11 cellular contexts compared by ENCODE assay signal in the genomic region with DNA sequence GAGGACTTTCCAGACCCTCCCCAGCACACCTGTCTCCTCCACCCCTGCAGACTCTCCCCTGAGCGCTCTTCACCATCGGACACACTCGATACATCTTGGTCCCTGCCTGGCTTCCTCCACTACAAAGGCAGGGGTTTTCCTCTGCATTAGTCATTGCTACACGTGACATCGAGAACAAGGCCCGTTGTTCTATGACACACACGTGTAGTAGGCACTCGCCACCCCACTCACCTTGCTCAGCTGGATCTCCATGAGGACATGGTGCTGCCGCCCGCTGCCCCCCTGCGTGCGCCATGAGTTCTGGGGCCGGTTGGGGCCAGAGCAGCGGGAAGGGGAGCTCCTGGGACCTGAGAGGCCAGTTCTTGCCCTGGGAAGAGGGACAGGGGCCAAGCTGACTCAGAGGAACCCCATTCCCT. TPM values are rescaled to one million over a fixed set of nuclear protein-coding genes. Genes with fewer than 3 reads are reported as not detected.
DNase-seq lines count a peak whose midpoint lies in the region; ATAC-seq and TF ChIP-seq lines count a peak whose summit lies in the region.
"Had no signal": no experiment of that assay in that cellular context is flagged by ENCODE, and none has a peak within 500 bp of the region (broad histone marks: within the 10 kb centered on the region; RNA-seq: fewer than 3 reads in every experiment).

No MANE protein-coding gene starts in this region.

- no peak overlapping the region for H3K9ac ChIP-seq in PC-3 (ENCODE audit: low read length)

- CTCF ChIA-PET in PC-3 (lab: Charles Lee) (interaction anchor here (0.7 kb wide), 1 partner anchor 12 kb away, joined by 14 read pairs; no protein-coding TSS in a partner anchor), A673 (lab: Charles Lee) (no interaction called here)

- H3K4me3 Mint-ChIP-seq in stimulated activated memory B cell treated with anti-CD40 and anti-IgM and Interleukin-4, amounts not matched to agents 10 μg/mL and 1 μg/mL and 100 μg/mL, for 72 hours, result no peak overlapping the region

- no peak overlapping the region for H3K4me3 ChIP-seq in PC-3 (ENCODE audit: low read length)
- H3K4me3 ChIP-seq in A673 (ENCODE audit: low read depth, low read length, poor library complexity, severe bottlenecking), result no peak overlapping the region

- no peaks in the 10 kb centered on the region for H3K9me3 Mint-ChIP-seq in stimulated activated memory B cell treated with anti-CD40 and anti-IgM and Interleukin-4, amounts not matched to agents 10 μg/mL and 1 μg/mL and 100 μg/mL, for 72 hours

- ATAC-seq in PC-3, result peak; percentile 71
- peak; percentile 85 for ATAC-seq in stimulated activated memory B cell treated with anti-CD40 and anti-IgM and Interleukin-4, amounts not matched to agents 10 μg/mL and 1 μg/mL and 100 μg/mL, for 72 hours

- H3K4me1 Mint-ChIP-seq in stimulated activated memory B cell treated with anti-CD40 and anti-IgM and Interleukin-4, amounts not matched to agents 10 μg/mL and 1 μg/mL and 100 μg/mL, for 72 hours, result peaks cover 24% of the 10 kb centered on the region

- H3K79me2 ChIP-seq in PC-3 (ENCODE audit: low read length), result no peaks in the 10 kb centered on the region

- no peaks in the 10 kb centered on the region for H3K9me2 ChIP-seq in PC-3 (replicated peaks; ENCODE audit: low read length)

- H3K27me3 ChIP-seq in PC-3 (ENCODE audit: low read length) (no peaks in the 10 kb centered on the region), A673 (replicated peaks; ENCODE audit: insufficient read depth, low read depth, low read length, poor library complexity) (no peaks in the 10 kb centered on the region)

- peaks cover 7% of the 10 kb centered on the region; the same call in 1 of the 2 replicates for H3K4me1 ChIP-seq in PC-3 (ENCODE audit: insufficient read depth, low read length)
- H3K4me1 ChIP-seq in A673 (ENCODE audit: insufficient read depth, low read length, poor library complexity, severe bottlenecking), result no peaks in the 10 kb centered on the region

- H3K27ac Mint-ChIP-seq in stimulated activated memory B cell treated with anti-CD40 and anti-IgM and Interleukin-4, amounts not matched to agents 10 μg/mL and 1 μg/mL and 100 μg/mL, for 72 hours, result peak overlapping the region; percentile 37

- H2AFZ ChIP-seq in PC-3 (ENCODE audit: low read length), result no peak overlapping the region

- TF ChIP-seq CTCF in PC-3 (conservative IDR thresholded peaks at IDR 0.05; ENCODE audit: low read depth, low read length) (no peak), A673 (conservative IDR thresholded peaks at IDR 0.05; ENCODE audit: low read depth, low read length) (no peak)

- BruUV-seq in PC-3 (replicated peaks; lab: Mats Ljungman, UMichigan), result no TSS peak
- no TSS peak for BruUV-seq in A673 (replicated peaks; lab: Mats Ljungman, UMichigan)

- H3K4me2 ChIP-seq in PC-3 (ENCODE audit: low read length), result no peak overlapping the region

- DNase-seq in PC-3 (peak; percentile 59), glomerular visceral epithelial cell (ENCODE audit: extremely low spot score) (peak; percentile 57), cerebellum (ENCODE audit: low spot score) (no peak), NCI-H82 treated with DMSO at 0.1 percent for 48 hours (lab: John Stamatoyannopoulos, UW; ENCODE audit: unreplicated experiment) (no peak), A673 (ENCODE audit: low spot score) (no peak), NCI-H2171 treated with DMSO at 0.1 percent for 48 hours (lab: John Stamatoyannopoulos, UW) (no peak)
- peak; percentile 55 for DNase-seq in activated T-cell treated with anti-CD3 and anti-CD28 coated beads, Interleukin-2, amount 50 U/mL, for 1 hour
- DNase-seq: GOT3, SW 1271 had no signal

- H3K36me3 ChIP-seq in PC-3 (ENCODE audit: low read depth, low read length) (peaks cover 16% of the 10 kb centered on the region), A673 (ENCODE audit: insufficient read depth, low read length, poor library complexity, severe bottlenecking) (peaks cover 1% of the 10 kb centered on the region)

- H3K36me3 Mint-ChIP-seq in stimulated activated memory B cell treated with anti-CD40 and anti-IgM and Interleukin-4, amounts not matched to agents 10 μg/mL and 1 μg/mL and 100 μg/mL, for 72 hours, result peaks cover 47% of the 10 kb centered on the region

- intact Hi-C loops in PC-3 (cut with micrococcal nuclease) (no loop called here), A673 (cut with micrococcal nuclease; ENCODE audit: unreplicated experiment) (no loop called here)

- POLR2A ChIA-PET in PC-3 (lab: Charles Lee; ENCODE audit: unreplicated experiment), result no interaction called here
- POLR2A ChIA-PET in A673 (lab: Charles Lee; ENCODE audit: low non-redundant PET), result no interaction called here

- H4K20me1 ChIP-seq in PC-3 (ENCODE audit: low read length), result no peaks in the 10 kb centered on the region

- H3K27me3 Mint-ChIP-seq in stimulated activated memory B cell treated with anti-CD40 and anti-IgM and Interleukin-4, amounts not matched to agents 10 μg/mL and 1 μg/mL and 100 μg/mL, for 72 hours, result no peaks in the 10 kb centered on the region

- H3K27ac ChIP-seq in PC-3 (ENCODE audit: low read length) (peak overlapping the region; percentile 21; the same call in 1 of the 2 replicates), A673 (ENCODE audit: low read depth, low read length, poor library complexity, severe bottlenecking) (no peak overlapping the region)

- H3F3A ChIP-seq in PC-3 (ENCODE audit: low read length, unreplicated experiment), result no peaks in the 10 kb centered on the region

- no peaks in the 10 kb centered on the region for H3K9me3 ChIP-seq in PC-3 (ENCODE audit: low read length)
- H3K9me3 ChIP-seq in A673 (ENCODE audit: low read depth, low read length, poor library complexity, severe bottlenecking), result no peaks in the 10 kb centered on the region

RNA-seq across cellular contexts. Expression of a gene that starts 16.7 kb away (rescaled TPM):
- 45.6 and 51.4 TPM in 2 replicates for total RNA-seq in PC-3 (2014; rRNA removed)
- 9.6 TPM for total RNA-seq in cerebellum
- 28.6 and 29.6 TPM in 2 replicates for total RNA-seq in A673 (2021)

RNA-seq across cellular contexts. Expression of a gene that starts 21.9 kb away (rescaled TPM):
- total RNA-seq in PC-3 (2014; rRNA removed) (340 and 370 TPM in 2 replicates), cerebellum (34.0 TPM), A673 (2021) (53.3 and 63.1 TPM in 2 replicates)

RNA-seq across cellular contexts. Expression of a gene that starts 24.2 kb away (rescaled TPM):
- 24.9 and 31.3 TPM in 2 replicates for total RNA-seq in PC-3 (2014; rRNA removed)
- total RNA-seq in cerebellum, result 18.2 TPM
- 16.1 and 17.2 TPM in 2 replicates for total RNA-seq in A673 (2021)

RNA-seq across cellular contexts. Expression of a gene that starts 35.4 kb away (rescaled TPM):
- total RNA-seq in PC-3 (2014; rRNA removed), result not detected in 2 replicates
- not detected for total RNA-seq in cerebellum
- not detected in 2 replicates for total RNA-seq in A673 (2021)
- total RNA-seq: dermis microvascular lymphatic vessel endothelial cell had no signal

RNA-seq across cellular contexts. Expression of a gene that starts 55.8 kb away (rescaled TPM):
- total RNA-seq in PC-3 (2014; rRNA removed) (14.5 and 30.5 TPM in 2 replicates), cerebellum (1.4 TPM), A673 (2021) (4.6 and 6.6 TPM in 2 replicates)

Comparison
In these comparisons a context has a peak if more than half of its experiments do, and no peak if none do; other contexts are left out.
1. DNase-seq: peak in PC-3 (single experiment), activated T-cell treated with anti-CD3 and anti-CD28 coated beads, Interleukin-2, amount 50 U/mL, for 1 hour (single experiment) and glomerular visceral epithelial cell (single experiment); none in cerebellum (single experiment), NCI-H82 treated with DMSO at 0.1 percent for 48 hours (single experiment), A673 (single experiment) and NCI-H2171 treated with DMSO at 0.1 percent for 48 hours (single experiment).